ENCODE assay signal across 13 cellular contexts in the genomic region with DNA sequence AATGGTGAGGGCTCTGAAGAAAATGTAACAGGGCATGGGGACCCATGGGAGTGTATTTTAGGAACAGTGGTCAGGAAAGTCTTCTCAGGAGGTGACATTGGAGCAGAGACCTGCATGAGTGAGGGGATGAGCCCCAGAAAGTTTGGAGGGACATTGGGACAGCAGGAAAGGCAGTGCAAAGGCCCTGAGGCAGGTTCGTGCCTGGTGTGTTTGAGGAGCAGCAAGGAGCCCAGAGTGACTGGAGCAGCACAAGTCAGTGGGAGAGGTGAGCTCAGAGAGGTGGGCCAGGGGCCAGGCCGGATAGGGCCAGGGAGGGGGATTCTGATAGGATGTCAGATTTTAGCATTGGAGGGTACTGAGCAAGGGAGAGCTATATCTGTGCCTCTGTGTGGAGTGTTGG.
DNase-seq lines count a peak whose midpoint lies in the region; ATAC-seq, FAIRE-seq and TF ChIP-seq lines count a peak whose summit lies in the region.
"Had no signal": no experiment of that assay in that cellular context is flagged by ENCODE, and none has a peak within 500 bp of the region (broad histone marks: within the 10 kb centered on the region; RNA-seq: fewer than 3 reads in every experiment).

No MANE protein-coding gene starts in this region.

- no peak for TF ChIP-seq CTCF in A549 (IDR thresholded peaks at IDR 0.05)
- TF ChIP-seq CTCF in RWPE1 (conservative IDR thresholded peaks at IDR 0.05; ENCODE audit: low read depth) = no peak
- no peak for TF ChIP-seq CTCF in esophagus squamous epithelium (IDR thresholded peaks at IDR 0.05)
- no peak for TF ChIP-seq CTCF in GM20000 (IDR thresholded peaks at IDR 0.05; ENCODE audit: extremely low read depth, missing control alignments)

- H3K14ac ChIP-seq in trophoblast cell (ENCODE audit: low read length) = peak overlapping the region; percentile 30

- H3K27me3 ChIP-seq in esophagus squamous epithelium = no peaks in the 10 kb centered on the region
- H3K27me3 ChIP-seq in trophoblast cell (ENCODE audit: insufficient read depth, low read length) = no peaks in the 10 kb centered on the region
- H3K27me3 ChIP-seq in HAP-1 (ENCODE audit: low read depth) = no peaks in the 10 kb centered on the region

- CTCF ChIA-PET in A549 (lab: Yijun Ruan, JAX) (no interaction called here), RWPE1 (lab: Yijun Ruan, JAX) (no interaction called here)

- no peak overlapping the region for H3K4ac ChIP-seq in trophoblast cell (ENCODE audit: low read depth, low read length)

- TF ChIP-seq EP300 in A549 (IDR thresholded peaks at IDR 0.05) = no peak

- no peak for TF ChIP-seq RAD21 in A549 (conservative IDR thresholded peaks at IDR 0.05 in 1 of 2, IDR thresholded peaks at IDR 0.05 in 1 of 2)

- WGBS in A549 (ENCODE audit: missing lambda C conversion rate) = 92% methylated on average over 2 of the region's 2 CpGs
- WGBS in esophagus squamous epithelium, 2 donors = 49 to 57% methylated on average over 2 of the region's 2 CpGs
- WGBS in trophoblast cell (ENCODE audit: extremely low coverage, insufficient coverage, insufficient read length) = no CpG with 5 or more reads among the region's 2 CpGs

- no peak overlapping the region for H2AK5ac ChIP-seq in trophoblast cell (ENCODE audit: low read length)

- no peak overlapping the region for H2BK5ac ChIP-seq in trophoblast cell (ENCODE audit: low read depth, low read length, poor library complexity)

- no peak overlapping the region for H2BK12ac ChIP-seq in trophoblast cell (ENCODE audit: low read length)

- H3K36me3 ChIP-seq in esophagus squamous epithelium = peaks cover 0 to 52% (median 0%) of the 10 kb centered on the region in 3 donors
- H3K36me3 ChIP-seq in trophoblast cell (ENCODE audit: control insufficient read depth in 1 of 2, insufficient read depth in 2 of 2, low read length in 2 of 2) = peaks cover 10 to 12% of the 10 kb centered on the region in 2 experiments
- peaks cover 5% of the 10 kb centered on the region; the same call in 1 of the 2 replicates for H3K36me3 ChIP-seq in HAP-1 (replicated peaks)

- H3K4me3 ChIP-seq in A549 = no peak overlapping the region
- H3K4me3 ChIP-seq in esophagus squamous epithelium = no peak overlapping the region
- no peak overlapping the region for H3K4me3 ChIP-seq in trophoblast cell (ENCODE audit: low read depth, low read length)
- no peak overlapping the region for H3K4me3 ChIP-seq in HAP-1

- DNase-seq in A549 (ENCODE audit: low read depth in 1 of 2, low spot score in 1 of 2) (no peak), RWPE1 (ENCODE audit: low spot score) (no peak), esophagus squamous epithelium (lab: John Stamatoyannopoulos, UW) (no peak), trophoblast cell (no peak), GM20000 (ENCODE audit: low spot score) (no peak), foreskin melanocyte (no peak), HAP-1 (ENCODE audit: low spot score in 2 of 2) (no peak), NCI-H345 treated with DMSO at 0.1 percent for 48 hours (lab: John Stamatoyannopoulos, UW; ENCODE audit: unreplicated experiment) (no peak)
- DNase-seq: activated CD4-positive, alpha-beta T cell treated with anti-CD3 and anti-CD28 coated beads for 36 hours; activated T-cell treated with anti-CD3 and anti-CD28 coated beads, Interleukin-2, amount 50 U/mL, for 4 hours; DMS79; NCI-H2081; stimulated activated CD4-positive, alpha-beta T cell treated with anti-CD3 and anti-CD28 coated beads, Interleukin-15, amount 100 ng/mL, for 24 hours had no signal

- no peak for ATAC-seq in A549
- ATAC-seq: activated CD4-positive, alpha-beta T cell treated with anti-CD3 and anti-CD28 coated beads for 36 hours; activated T-cell treated with anti-CD3 and anti-CD28 coated beads, Interleukin-2, amount 50 U/mL, for 4 hours had no signal

- in situ Hi-C loops in HAP-1 (cut with MboI; ENCODE audit: low sequenced_read_pairs) = no loop called here

- intact Hi-C loops in esophagus squamous epithelium (cut with DNase I) = loop anchor here (10.0 kb wide), 1 partner anchor 45 kb away; no protein-coding TSS in a partner anchor

- POLR2A ChIA-PET in A549 (lab: Yijun Ruan, JAX) (no interaction called here), RWPE1 (lab: Yijun Ruan, JAX; ENCODE audit: low non-redundant PET) (no interaction called here)

- no peak overlapping the region for H4K91ac ChIP-seq in trophoblast cell (ENCODE audit: low read depth, low read length)

- no peak overlapping the region for H2AFZ ChIP-seq in trophoblast cell (ENCODE audit: insufficient read depth, low read length, poor library complexity)

- H3K9ac ChIP-seq in trophoblast cell (ENCODE audit: low read length) = no peak overlapping the region

- H3K4me2 ChIP-seq in A549 (peak overlapping the region; percentile 61), trophoblast cell (ENCODE audit: low read length) (no peak overlapping the region)

- peak overlapping the region; percentile 39 for H3K18ac ChIP-seq in trophoblast cell (ENCODE audit: low read length)

- no peak overlapping the region for H4K12ac ChIP-seq in trophoblast cell (ENCODE audit: low read depth, low read length)

- H3K27ac ChIP-seq in A549 = peak overlapping the region; percentile 51 to 59; a peak in 4 of 6 replicates
- peak overlapping the region; percentile 74 for H3K27ac ChIP-seq in RWPE1
- peak overlapping the region; percentile 69 to 88 (median 84) for H3K27ac ChIP-seq in esophagus squamous epithelium
- no peak overlapping the region for H3K27ac ChIP-seq in trophoblast cell (ENCODE audit: low read depth, low read length)

- no peak overlapping the region for H2BK120ac ChIP-seq in trophoblast cell (ENCODE audit: insufficient read depth, low read length, poor library complexity)

- no peak for FAIRE-seq in A549 (lab: Jason Lieb, UNC)

- H4K8ac ChIP-seq in trophoblast cell (ENCODE audit: low read depth, low read length) = no peak overlapping the region

- peaks cover 17% of the 10 kb centered on the region for H3K4me1 ChIP-seq in A549
- peaks cover 17 to 60% (median 34%) of the 10 kb centered on the region in 3 donors for H3K4me1 ChIP-seq in esophagus squamous epithelium
- peaks cover 12 to 13% of the 10 kb centered on the region in 2 experiments for H3K4me1 ChIP-seq in trophoblast cell (ENCODE audit: control insufficient read depth in 1 of 2, insufficient read depth in 2 of 2, low read length in 2 of 2)
- H3K4me1 ChIP-seq in HAP-1 = peaks cover 34% of the 10 kb centered on the region

- no peaks in the 10 kb centered on the region for H3K79me2 ChIP-seq in trophoblast cell (ENCODE audit: control insufficient read depth, insufficient read depth, low read length, poor library complexity)

- no peak overlapping the region for H3K23ac ChIP-seq in trophoblast cell (ENCODE audit: low read length)

- peaks cover 9% of the 10 kb centered on the region for H3K79me1 ChIP-seq in trophoblast cell (ENCODE audit: low read length)

- TF ChIP-seq POLR2A in A549 (IDR thresholded peaks at IDR 0.05; ENCODE audit: low read length) (no peak), esophagus squamous epithelium (IDR thresholded peaks at IDR 0.05) (no peak)

- H3K9me3 ChIP-seq in A549 = no peaks in the 10 kb centered on the region
- no peaks in the 10 kb centered on the region for H3K9me3 ChIP-seq in esophagus squamous epithelium
- no peaks in the 10 kb centered on the region for H3K9me3 ChIP-seq in trophoblast cell (ENCODE audit: insufficient read depth, low read depth, low read length)
- no peaks in the 10 kb centered on the region; the same call in 1 of the 2 replicates for H3K9me3 ChIP-seq in HAP-1

TF ChIP-seq in A549, 52 proteins besides CTCF, POLR2A, EP300 and RAD21 (continues in another document):
- no peak for TF ChIP-seq JUNB (IDR thresholded peaks at IDR 0.05)
- TF ChIP-seq, protein P1, sequence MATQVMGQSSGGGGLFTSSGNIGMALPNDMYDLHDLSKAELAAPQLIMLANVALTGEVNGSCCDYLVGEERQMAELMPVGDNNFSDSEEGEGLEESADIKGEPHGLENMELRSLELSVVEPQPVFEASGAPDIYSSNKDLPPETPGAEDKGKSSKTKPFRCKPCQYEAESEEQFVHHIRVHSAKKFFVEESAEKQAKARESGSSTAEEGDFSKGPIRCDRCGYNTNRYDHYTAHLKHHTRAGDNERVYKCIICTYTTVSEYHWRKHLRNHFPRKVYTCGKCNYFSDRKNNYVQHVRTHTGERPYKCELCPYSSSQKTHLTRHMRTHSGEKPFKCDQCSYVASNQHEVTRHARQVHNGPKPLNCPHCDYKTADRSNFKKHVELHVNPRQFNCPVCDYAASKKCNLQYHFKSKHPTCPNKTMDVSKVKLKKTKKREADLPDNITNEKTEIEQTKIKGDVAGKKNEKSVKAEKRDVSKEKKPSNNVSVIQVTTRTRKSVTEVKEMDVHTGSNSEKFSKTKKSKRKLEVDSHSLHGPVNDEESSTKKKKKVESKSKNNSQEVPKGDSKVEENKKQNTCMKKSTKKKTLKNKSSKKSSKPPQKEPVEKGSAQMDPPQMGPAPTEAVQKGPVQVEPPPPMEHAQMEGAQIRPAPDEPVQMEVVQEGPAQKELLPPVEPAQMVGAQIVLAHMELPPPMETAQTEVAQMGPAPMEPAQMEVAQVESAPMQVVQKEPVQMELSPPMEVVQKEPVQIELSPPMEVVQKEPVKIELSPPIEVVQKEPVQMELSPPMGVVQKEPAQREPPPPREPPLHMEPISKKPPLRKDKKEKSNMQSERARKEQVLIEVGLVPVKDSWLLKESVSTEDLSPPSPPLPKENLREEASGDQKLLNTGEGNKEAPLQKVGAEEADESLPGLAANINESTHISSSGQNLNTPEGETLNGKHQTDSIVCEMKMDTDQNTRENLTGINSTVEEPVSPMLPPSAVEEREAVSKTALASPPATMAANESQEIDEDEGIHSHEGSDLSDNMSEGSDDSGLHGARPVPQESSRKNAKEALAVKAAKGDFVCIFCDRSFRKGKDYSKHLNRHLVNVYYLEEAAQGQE (IDR thresholded peaks at IDR 0.05) = no peak
- no peak for TF ChIP-seq CHD4 (IDR thresholded peaks at IDR 0.05; ENCODE audit: borderline replicate concordance)
- TF ChIP-seq TP53 (CRISPR knock-in tag; IDR thresholded peaks at IDR 0.05) = no peak
- no peak for TF ChIP-seq POLR2AphosphoS2 (conservative IDR thresholded peaks at IDR 0.05; ENCODE audit: low read length)
- TF ChIP-seq, protein P2, sequence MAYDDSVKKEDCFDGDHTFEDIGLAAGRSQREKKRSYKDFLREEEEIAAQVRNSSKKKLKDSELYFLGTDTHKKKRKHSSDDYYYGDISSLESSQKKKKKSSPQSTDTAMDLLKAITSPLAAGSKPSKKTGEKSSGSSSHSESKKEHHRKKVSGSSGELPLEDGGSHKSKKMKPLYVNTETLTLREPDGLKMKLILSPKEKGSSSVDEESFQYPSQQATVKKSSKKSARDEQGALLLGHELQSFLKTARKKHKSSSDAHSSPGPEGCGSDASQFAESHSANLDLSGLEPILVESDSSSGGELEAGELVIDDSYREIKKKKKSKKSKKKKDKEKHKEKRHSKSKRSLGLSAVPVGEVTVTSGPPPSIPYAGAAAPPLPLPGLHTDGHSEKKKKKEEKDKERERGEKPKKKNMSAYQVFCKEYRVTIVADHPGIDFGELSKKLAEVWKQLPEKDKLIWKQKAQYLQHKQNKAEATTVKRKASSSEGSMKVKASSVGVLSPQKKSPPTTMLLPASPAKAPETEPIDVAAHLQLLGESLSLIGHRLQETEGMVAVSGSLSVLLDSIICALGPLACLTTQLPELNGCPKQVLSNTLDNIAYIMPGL (CRISPR knock-in tag; IDR thresholded peaks at IDR 0.05; ENCODE audit: borderline replicate concordance) = no peak
- TF ChIP-seq CEBPB (IDR thresholded peaks at IDR 0.05) = no peak
- TF ChIP-seq CHD2 (IDR thresholded peaks at IDR 0.05; ENCODE audit: low read length, partially characterized antibody) = no peak
